ENCODE assay signal across 38 cellular contexts in the genomic region with DNA sequence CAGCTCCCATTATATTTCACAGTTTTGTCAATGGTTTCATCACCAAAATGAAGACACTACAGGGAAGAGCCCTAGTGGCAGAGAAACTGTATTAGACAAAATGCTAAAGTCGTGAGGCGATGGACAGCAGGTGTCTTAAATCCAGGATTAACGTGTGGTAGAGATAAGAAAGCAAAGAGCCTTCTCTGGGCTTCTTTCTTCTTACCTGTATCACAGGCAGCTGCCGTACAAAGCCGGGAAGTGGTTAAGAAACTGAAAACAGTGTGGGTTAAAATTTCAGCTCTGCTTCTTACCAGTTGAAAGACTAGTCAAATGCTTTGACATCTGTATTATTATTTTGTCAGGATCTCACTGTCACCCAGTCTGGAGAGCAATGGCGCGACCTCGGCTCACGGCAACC.
"Had no signal": no experiment of that assay in that cellular context is flagged by ENCODE, and none has a peak within 500 bp of the region (broad histone marks: within the 10 kb centered on the region; RNA-seq: fewer than 3 reads in every experiment).

No MANE protein-coding gene starts in this region.

- H3K9me3 ChIP-seq: ascending aorta had no signal

- H3K9me3 Mint-ChIP-seq: activated CD4-positive, alpha-beta memory T cell treated with anti-CD3 and anti-CD28 coated beads, Interleukin-2, amount 10 ng/mL, durations not matched to agents 7 days and 5 days; activated CD4-positive, alpha-beta T cell treated with anti-CD3 and anti-CD28 coated beads, Interleukin-2, amount 10 ng/mL, durations not matched to agents 7 days and 5 days; activated naive CD4-positive, alpha-beta T cell treated with anti-CD3 and anti-CD28 coated beads, Interleukin-2, amount 10 ng/mL, durations not matched to agents 7 days and 5 days; activated naive CD4-positive, alpha-beta T cell treated with anti-CD3 and anti-CD28 coated beads, Interleukin-2, amount 50 U/mL, for 24 hours; activated naive CD8-positive, alpha-beta T cell treated with anti-CD3 and anti-CD28 coated beads, Interleukin-2, amount 10 ng/mL, durations not matched to agents 7 days and 5 days; activated naive CD8-positive, alpha-beta T cell treated with anti-CD3 and anti-CD28 coated beads, Interleukin-2, amount 50 U/mL, for 24 hours; activated T-helper 2 cell treated with anti-CD3 and anti-CD28 coated beads, Interferon-gamma antibody, Interleukin-2, Interleukin-4, amounts not matched to agents 10 μg/mL and 5 μg/mL and 100 μg/mL, durations not matched to agents 14 hours and 24 hours and 36 hours; central memory CD8-positive, alpha-beta T cell; T-helper 1 cell treated with Interleukin-12 subunit alpha and Interleukin-12 subunit beta and Interleukin-4 antibody, amounts not matched to agents 30 μg/mL and 1 μg/mL, for 36 hours; T-helper 2 cell treated with Interferon-gamma antibody and Interleukin-4, amounts not matched to agents 5 μg/mL and 100 μg/mL, for 36 hours; WTC11 had no signal

- H3K36me3 ChIP-seq: ascending aorta, cardiac muscle cell had no signal

- H3K4me3 Mint-ChIP-seq: activated CD4-positive, alpha-beta memory T cell treated with anti-CD3 and anti-CD28 coated beads, Interleukin-2, amount 10 ng/mL, durations not matched to agents 7 days and 5 days; activated CD4-positive, alpha-beta T cell treated with anti-CD3 and anti-CD28 coated beads for 36 hours; activated CD4-positive, alpha-beta T cell treated with anti-CD3 and anti-CD28 coated beads, Interleukin-2, amount 10 ng/mL, durations not matched to agents 7 days and 5 days; activated CD8-positive, alpha-beta memory T cell treated with anti-CD3 and anti-CD28 coated beads, Interleukin-2, amount 10 ng/mL, durations not matched to agents 7 days and 5 days; activated CD8-positive, alpha-beta T cell treated with anti-CD3 and anti-CD28 coated beads, Interleukin-2, amount 10 ng/mL, durations not matched to agents 7 days and 5 days; activated naive CD4-positive, alpha-beta T cell treated with anti-CD3 and anti-CD28 coated beads, Interleukin-2, amount 10 ng/mL, durations not matched to agents 7 days and 5 days; activated naive CD4-positive, alpha-beta T cell treated with anti-CD3 and anti-CD28 coated beads, Interleukin-2, amount 50 U/mL, for 24 hours; activated naive CD8-positive, alpha-beta T cell; activated naive CD8-positive, alpha-beta T cell treated with anti-CD3 and anti-CD28 coated beads, Interleukin-2, amount 10 ng/mL, durations not matched to agents 7 days and 5 days; activated naive CD8-positive, alpha-beta T cell treated with anti-CD3 and anti-CD28 coated beads, Interleukin-2, amount 50 U/mL, for 24 hours; activated T-cell treated with anti-CD3 and anti-CD28 coated beads, Interleukin-2, amount 50 U/mL, for 24 hours; brain; central memory CD8-positive, alpha-beta T cell; T-helper 1 cell treated with Interleukin-12 subunit alpha and Interleukin-12 subunit beta and Interleukin-4 antibody, amounts not matched to agents 30 μg/mL and 1 μg/mL, for 36 hours; T-helper 2 cell treated with Interferon-gamma antibody and Interleukin-4, amounts not matched to agents 5 μg/mL and 100 μg/mL, for 36 hours; WTC11 had no signal

- H3K27ac Mint-ChIP-seq: activated CD4-positive, alpha-beta memory T cell treated with anti-CD3 and anti-CD28 coated beads, Interleukin-2, amount 10 ng/mL, durations not matched to agents 7 days and 5 days; activated CD4-positive, alpha-beta T cell treated with anti-CD3 and anti-CD28 coated beads for 36 hours; activated CD4-positive, alpha-beta T cell treated with anti-CD3 and anti-CD28 coated beads, Interleukin-2, amount 10 ng/mL, durations not matched to agents 7 days and 5 days; activated CD8-positive, alpha-beta memory T cell treated with anti-CD3 and anti-CD28 coated beads, Interleukin-2, amount 10 ng/mL, durations not matched to agents 7 days and 5 days; activated CD8-positive, alpha-beta T cell treated with anti-CD3 and anti-CD28 coated beads, Interleukin-2, amount 10 ng/mL, durations not matched to agents 7 days and 5 days; activated naive CD4-positive, alpha-beta T cell treated with anti-CD3 and anti-CD28 coated beads, Interleukin-2, amount 10 ng/mL, durations not matched to agents 7 days and 5 days; activated naive CD4-positive, alpha-beta T cell treated with anti-CD3 and anti-CD28 coated beads, Interleukin-2, amount 50 U/mL, for 24 hours; activated naive CD8-positive, alpha-beta T cell; activated naive CD8-positive, alpha-beta T cell treated with anti-CD3 and anti-CD28 coated beads, Interleukin-2, amount 10 ng/mL, durations not matched to agents 7 days and 5 days; activated naive CD8-positive, alpha-beta T cell treated with anti-CD3 and anti-CD28 coated beads, Interleukin-2, amount 50 U/mL, for 24 hours; activated T-cell treated with anti-CD3 and anti-CD28 coated beads, Interleukin-2, amount 50 U/mL, for 24 hours; activated T-helper 2 cell treated with anti-CD3 and anti-CD28 coated beads, Interferon-gamma antibody, Interleukin-2, Interleukin-4, amounts not matched to agents 10 μg/mL and 5 μg/mL and 100 μg/mL, durations not matched to agents 14 hours and 24 hours and 36 hours; brain; T-helper 1 cell treated with Interleukin-12 subunit alpha and Interleukin-12 subunit beta and Interleukin-4 antibody, amounts not matched to agents 30 μg/mL and 1 μg/mL, for 36 hours; T-helper 2 cell treated with Interferon-gamma antibody and Interleukin-4, amounts not matched to agents 5 μg/mL and 100 μg/mL, for 36 hours; WTC11 had no signal

- H3K36me3 Mint-ChIP-seq: activated CD8-positive, alpha-beta memory T cell treated with anti-CD3 and anti-CD28 coated beads, Interleukin-2, amount 10 ng/mL, durations not matched to agents 7 days and 5 days; activated naive CD4-positive, alpha-beta T cell treated with anti-CD3 and anti-CD28 coated beads, Interleukin-2, amount 10 ng/mL, durations not matched to agents 7 days and 5 days; activated naive CD4-positive, alpha-beta T cell treated with anti-CD3 and anti-CD28 coated beads, Interleukin-2, amount 50 U/mL, for 24 hours; activated naive CD8-positive, alpha-beta T cell; activated naive CD8-positive, alpha-beta T cell treated with anti-CD3 and anti-CD28 coated beads, Interleukin-2, amount 10 ng/mL, durations not matched to agents 7 days and 5 days; brain; WTC11 had no signal

- ATAC-seq: activated CD4-positive, alpha-beta T cell treated with anti-CD3 and anti-CD28 coated beads for 36 hours; activated CD4-positive, CD25-positive, alpha-beta regulatory T cell treated with anti-CD3 and anti-CD28 coated beads, Interleukin-2, amount 50 U/mL, for 24 hours; activated CD8-positive, alpha-beta memory T cell treated with anti-CD3 and anti-CD28 coated beads, Interleukin-2, amount 10 ng/mL, durations not matched to agents 7 days and 5 days; activated CD8-positive, alpha-beta T cell treated with anti-CD3 and anti-CD28 coated beads, Interleukin-2, amount 10 ng/mL, durations not matched to agents 7 days and 5 days; activated naive CD8-positive, alpha-beta T cell treated with anti-CD3 and anti-CD28 coated beads, Interleukin-2, amount 50 U/mL, for 24 hours; WTC11 had no signal

- H3K4me1 Mint-ChIP-seq: activated CD4-positive, alpha-beta memory T cell treated with anti-CD3 and anti-CD28 coated beads, Interleukin-2, amount 10 ng/mL, durations not matched to agents 7 days and 5 days; activated CD4-positive, alpha-beta T cell treated with anti-CD3 and anti-CD28 coated beads for 36 hours; activated CD4-positive, alpha-beta T cell treated with anti-CD3 and anti-CD28 coated beads, Interleukin-2, amount 10 ng/mL, durations not matched to agents 7 days and 5 days; activated CD8-positive, alpha-beta memory T cell treated with anti-CD3 and anti-CD28 coated beads, Interleukin-2, amount 10 ng/mL, durations not matched to agents 7 days and 5 days; activated naive CD4-positive, alpha-beta T cell treated with anti-CD3 and anti-CD28 coated beads, Interleukin-2, amount 10 ng/mL, durations not matched to agents 7 days and 5 days; activated naive CD4-positive, alpha-beta T cell treated with anti-CD3 and anti-CD28 coated beads, Interleukin-2, amount 50 U/mL, for 24 hours; activated naive CD8-positive, alpha-beta T cell treated with anti-CD3 and anti-CD28 coated beads, Interleukin-2, amount 10 ng/mL, durations not matched to agents 7 days and 5 days; activated naive CD8-positive, alpha-beta T cell treated with anti-CD3 and anti-CD28 coated beads, Interleukin-2, amount 50 U/mL, for 24 hours; brain; central memory CD8-positive, alpha-beta T cell; WTC11 had no signal

- H3K27ac ChIP-seq: ascending aorta, cardiac muscle cell, VCaP had no signal

- DNase-seq: activated CD4-positive, alpha-beta memory T cell treated with anti-CD3 and anti-CD28 coated beads, Interleukin-2, amount 10 ng/mL, durations not matched to agents 7 days and 5 days; activated CD4-positive, alpha-beta T cell treated with anti-CD3 and anti-CD28 coated beads for 1 hour; activated CD4-positive, alpha-beta T cell treated with anti-CD3 and anti-CD28 coated beads for 36 hours; activated CD4-positive, alpha-beta T cell treated with anti-CD3 and anti-CD28 coated beads for 48 hours; activated CD4-positive, alpha-beta T cell treated with anti-CD3 and anti-CD28 coated beads, Interleukin-2, amount 10 ng/mL, durations not matched to agents 7 days and 5 days; activated CD4-positive, alpha-beta T cell treated with anti-CD3 and anti-CD28 coated beads, Interleukin-2, amount 50 U/mL, for 48 hours; activated CD4-positive, CD25-positive, alpha-beta regulatory T cell; activated CD8-positive, alpha-beta memory T cell treated with anti-CD3 and anti-CD28 coated beads for 24 hours; activated CD8-positive, alpha-beta memory T cell treated with anti-CD3 and anti-CD28 coated beads, Interleukin-2, amount 10 ng/mL, durations not matched to agents 7 days and 5 days; activated CD8-positive, alpha-beta memory T cell treated with anti-CD3 and anti-CD28 coated beads, Interleukin-2, amount 50 U/mL, for 48 hours; activated CD8-positive, alpha-beta T cell treated with anti-CD3 and anti-CD28 coated beads, Interleukin-2, amount 10 ng/mL, durations not matched to agents 7 days and 5 days; activated effector memory CD4-positive, alpha-beta T cell treated with Interleukin-2 at 50 U/mL for 16 hours; activated gamma-delta T cell; activated naive CD4-positive, alpha-beta T cell treated with anti-CD3 and anti-CD28 coated beads, Interleukin-2, amount 10 ng/mL, durations not matched to agents 7 days and 5 days; activated naive CD4-positive, alpha-beta T cell treated with Interleukin-2 at 50 U/mL for 16 hours; activated naive CD8-positive, alpha-beta T cell treated with anti-CD3 and anti-CD28 coated beads, Interleukin-2, amount 10 ng/mL, durations not matched to agents 7 days and 5 days; activated naive CD8-positive, alpha-beta T cell treated with anti-CD3 and anti-CD28 coated beads, Interleukin-2, amount 50 U/mL, for 24 hours; activated T-cell treated with anti-CD3 and anti-CD28 coated beads, Interleukin-2, amount 50 U/mL, for 24 hours; activated T-cell treated with anti-CD3 and anti-CD28 coated beads, Interleukin-2, amount 50 U/mL, for 48 hours; amygdala; anterior cingulate cortex; caudate nucleus; cerebellar nuclear complex; T-helper 1 cell; T-helper 2 cell; T-helper 9 cell had no signal

- H3K4me3 ChIP-seq: ascending aorta, cardiac muscle cell had no signal

- H3K27me3 ChIP-seq: ascending aorta, cardiac muscle cell had no signal

- H3K27me3 Mint-ChIP-seq: activated CD4-positive, alpha-beta T cell treated with anti-CD3 and anti-CD28 coated beads, Interleukin-2, amount 10 ng/mL, durations not matched to agents 7 days and 5 days; activated naive CD4-positive, alpha-beta T cell treated with anti-CD3 and anti-CD28 coated beads, Interleukin-2, amount 10 ng/mL, durations not matched to agents 7 days and 5 days; activated naive CD8-positive, alpha-beta T cell treated with anti-CD3 and anti-CD28 coated beads, Interleukin-2, amount 10 ng/mL, durations not matched to agents 7 days and 5 days had no signal

- H3K4me1 ChIP-seq: ascending aorta had no signal
